ENCODE assay signal across 8 cellular contexts in the genomic region with DNA sequence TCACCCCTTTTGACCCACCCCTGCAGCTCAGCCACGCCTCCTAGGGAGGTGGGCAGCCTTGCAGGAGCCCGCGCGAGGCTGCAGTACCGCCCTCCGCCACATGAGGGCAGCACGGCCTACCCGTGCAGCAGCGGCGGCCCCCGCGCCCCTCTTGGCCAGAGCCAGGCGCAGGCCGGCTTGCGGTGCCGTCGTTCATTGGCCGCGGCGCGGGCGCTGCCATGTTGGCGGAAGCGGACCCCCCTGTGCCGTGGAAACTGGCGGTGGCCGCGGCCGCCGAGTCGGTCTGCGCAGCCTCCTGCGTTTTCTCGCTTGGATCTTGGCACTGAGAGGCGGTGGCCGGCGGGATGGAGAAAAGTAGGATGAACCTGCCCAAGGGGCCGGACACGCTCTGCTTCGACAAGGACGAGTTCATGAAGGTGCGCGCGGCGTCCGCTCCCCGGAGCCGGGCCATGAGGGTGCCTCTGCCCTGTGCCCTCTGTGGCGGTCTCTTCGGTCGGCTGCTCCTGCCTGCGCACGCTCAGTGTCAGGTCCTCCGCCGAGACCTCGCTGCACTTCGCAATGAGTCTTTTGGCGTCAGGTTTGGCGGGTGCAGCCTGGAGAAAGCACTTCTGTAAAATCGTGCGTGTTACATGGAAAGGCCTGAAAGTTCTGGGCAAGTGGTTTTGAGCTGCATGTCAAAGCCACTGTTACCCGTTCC. TPM values are rescaled to one million over a fixed set of nuclear protein-coding genes. Genes with fewer than 3 reads are reported as not detected.
DNase-seq lines count a peak whose midpoint lies in the region; ATAC-seq lines count a peak whose summit lies in the region.

A gene with protein sequence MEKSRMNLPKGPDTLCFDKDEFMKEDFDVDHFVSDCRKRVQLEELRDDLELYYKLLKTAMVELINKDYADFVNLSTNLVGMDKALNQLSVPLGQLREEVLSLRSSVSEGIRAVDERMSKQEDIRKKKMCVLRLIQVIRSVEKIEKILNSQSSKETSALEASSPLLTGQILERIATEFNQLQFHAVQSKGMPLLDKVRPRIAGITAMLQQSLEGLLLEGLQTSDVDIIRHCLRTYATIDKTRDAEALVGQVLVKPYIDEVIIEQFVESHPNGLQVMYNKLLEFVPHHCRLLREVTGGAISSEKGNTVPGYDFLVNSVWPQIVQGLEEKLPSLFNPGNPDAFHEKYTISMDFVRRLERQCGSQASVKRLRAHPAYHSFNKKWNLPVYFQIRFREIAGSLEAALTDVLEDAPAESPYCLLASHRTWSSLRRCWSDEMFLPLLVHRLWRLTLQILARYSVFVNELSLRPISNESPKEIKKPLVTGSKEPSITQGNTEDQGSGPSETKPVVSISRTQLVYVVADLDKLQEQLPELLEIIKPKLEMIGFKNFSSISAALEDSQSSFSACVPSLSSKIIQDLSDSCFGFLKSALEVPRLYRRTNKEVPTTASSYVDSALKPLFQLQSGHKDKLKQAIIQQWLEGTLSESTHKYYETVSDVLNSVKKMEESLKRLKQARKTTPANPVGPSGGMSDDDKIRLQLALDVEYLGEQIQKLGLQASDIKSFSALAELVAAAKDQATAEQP (plus strand): TSS at position 219 of the 697 bp plus-strand sequence. CDS start 126 bp downstream, at position 345.

- CTCF ChIA-PET in activated CD8-positive, alpha-beta memory T cell treated with anti-CD3 and anti-CD28 coated beads, Interleukin-2, amount 10 ng/mL, durations not matched to agents 7 days and 5 days (lab: Charles Lee): interaction anchor here (0.6 to 1.6 kb wide), 19 partner anchors 9 to 758 kb away, joined by 3 to 8 read pairs (median 3); no protein-coding TSS in a partner anchor

- peaks cover 24% of the 10 kb centered on the region for H3K27me3 Mint-ChIP-seq in activated CD8-positive, alpha-beta memory T cell treated with anti-CD3 and anti-CD28 coated beads, Interleukin-2, amount 10 ng/mL, durations not matched to agents 7 days and 5 days

- H3K36me3 Mint-ChIP-seq in activated CD8-positive, alpha-beta memory T cell treated with anti-CD3 and anti-CD28 coated beads, Interleukin-2, amount 10 ng/mL, durations not matched to agents 7 days and 5 days: peaks cover 6% of the 10 kb centered on the region

- H3K9ac ChIP-seq in endocrine pancreas (ENCODE audit: control insufficient read depth, insufficient read depth, low read length): peak within 1 kb of the TSS; percentile 87

- peak; percentile 93 for DNase-seq in Caki2 (ENCODE audit: low read depth)
- peak; percentile 91 for DNase-seq in HT1080 (ENCODE audit: low read depth)
- peak; percentile 94 for DNase-seq in NOMO-1 treated with dmso at 0.1 percent for 144 hours (lab: John Stamatoyannopoulos, UW; ENCODE audit: unreplicated experiment)
- peak; percentile 96 for DNase-seq in activated CD8-positive, alpha-beta memory T cell treated with anti-CD3 and anti-CD28 coated beads, Interleukin-2, amount 10 ng/mL, durations not matched to agents 7 days and 5 days
- peak; percentile 97 for DNase-seq in mesenteric fat pad (ENCODE audit: low spot score)
- DNase-seq in stimulated activated CD8-positive, alpha-beta memory T cell treated with anti-CD3 and anti-CD28 coated beads, Interleukin-15, amount 100 ng/mL, for 4 hours (ENCODE audit: low read depth in 2 of 2): peak; percentile 88 to 95

- H3K27ac Mint-ChIP-seq in activated CD8-positive, alpha-beta memory T cell treated with anti-CD3 and anti-CD28 coated beads, Interleukin-2, amount 10 ng/mL, durations not matched to agents 7 days and 5 days: peak within 1 kb of the TSS; percentile 89

- peak within 1 kb of the TSS; percentile 90 for H3K4me3 ChIP-seq in endocrine pancreas (ENCODE audit: control insufficient read depth, insufficient read depth, low read length)

- H3K4me1 ChIP-seq in endocrine pancreas (ENCODE audit: control insufficient read depth, insufficient read depth, low read length): peaks cover 17% of the 10 kb centered on the region

- H3K4me1 Mint-ChIP-seq in activated CD8-positive, alpha-beta memory T cell treated with anti-CD3 and anti-CD28 coated beads, Interleukin-2, amount 10 ng/mL, durations not matched to agents 7 days and 5 days: peaks cover 45% of the 10 kb centered on the region

- ATAC-seq in GM21360 (IDR thresholded peaks at IDR 0.05; ENCODE audit: unreplicated experiment): peak; percentile 98
- peak; percentile 88 for ATAC-seq in activated CD8-positive, alpha-beta memory T cell treated with anti-CD3 and anti-CD28 coated beads, Interleukin-2, amount 10 ng/mL, durations not matched to agents 7 days and 5 days

- peak within 1 kb of the TSS; percentile 99 for H3K4me3 Mint-ChIP-seq in activated CD8-positive, alpha-beta memory T cell treated with anti-CD3 and anti-CD28 coated beads, Interleukin-2, amount 10 ng/mL, durations not matched to agents 7 days and 5 days

- H3K9me3 ChIP-seq in endocrine pancreas (ENCODE audit: control insufficient read depth, low read length): no peaks in the 10 kb centered on the region

- no peaks in the 10 kb centered on the region for H3K27me3 ChIP-seq in endocrine pancreas (ENCODE audit: control insufficient read depth, insufficient read depth, low read length)

- in situ Hi-C loops in Caki2 (cut with HindIII; ENCODE audit: low pct_unique_long_range_greater_than_20kb, low sequenced_read_pairs): no loop called here

- H3K36me3 ChIP-seq in endocrine pancreas (ENCODE audit: control insufficient read depth, insufficient read depth, low read length): no peaks in the 10 kb centered on the region

- H3K9me3 Mint-ChIP-seq in activated CD8-positive, alpha-beta memory T cell treated with anti-CD3 and anti-CD28 coated beads, Interleukin-2, amount 10 ng/mL, durations not matched to agents 7 days and 5 days (ENCODE audit: low read depth): no peaks in the 10 kb centered on the region

RNA-seq across cellular contexts. Expression of the gene that starts here (rescaled TPM):
- 21.7 and 32.2 TPM in 2 replicates for total RNA-seq in Caki2 (2014; rRNA removed; shearing (Covaris generic); ENCODE audit: low replicate concordance)
- 26.1 and 31.4 TPM in 2 replicates for total RNA-seq in HT1080 (2014; rRNA removed; shearing (Covaris generic))
- 21.3 and 24.1 TPM in 2 replicates for polyA plus RNA-seq in HT1080 (2015; cell fraction: cytosol; rRNA removed)
- 41.9 and 44.8 TPM in 2 replicates for polyA plus RNA-seq in HT1080 (2015; cell fraction: nucleus; rRNA removed)
- 10 to 100 TPM; 25.8 to 35.8 TPM for total RNA-seq in activated CD8-positive, alpha-beta memory T cell treated with anti-CD3 and anti-CD28 coated beads, Interleukin-2, amount 10 ng/mL, durations not matched to agents 7 days and 5 days
- total RNA-seq in mesenteric fat pad: 20.4 TPM

Comparison
In these comparisons a context has a peak if more than half of its experiments do, and no peak if none do; other contexts are left out.
1. Peak in every context shown above with its lines: DNase-seq, ATAC-seq and H3K4me3 ChIP-seq.